24 cellular contexts compared by ENCODE assay signal in the genomic region with DNA sequence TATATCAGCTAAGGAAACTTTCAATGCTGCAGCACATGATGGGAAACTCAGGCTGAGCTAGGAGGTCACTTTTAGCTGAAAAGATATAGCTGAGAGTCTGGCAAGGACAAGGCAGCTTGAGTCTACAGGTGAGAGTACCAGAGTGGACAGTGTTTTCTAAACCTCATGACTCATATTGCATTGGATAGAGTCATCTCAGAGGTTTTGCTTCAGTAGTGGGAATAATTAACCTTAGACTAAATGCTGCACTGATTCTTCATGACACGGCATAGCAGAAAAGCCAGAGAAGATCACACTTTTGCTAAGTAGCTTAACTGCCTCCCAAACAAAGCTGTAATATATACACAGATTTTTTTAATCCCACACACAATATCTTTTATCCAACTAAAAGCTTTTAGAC.
"Had no signal": no experiment of that assay in that cellular context is flagged by ENCODE, and none has a peak within 500 bp of the region (broad histone marks: within the 10 kb centered on the region; RNA-seq: fewer than 3 reads in every experiment).

No MANE protein-coding gene starts in this region.

- ATAC-seq: activated naive CD4-positive, alpha-beta T cell treated with anti-CD3 and anti-CD28 coated beads, Interleukin-2, amount 50 U/mL, for 72 hours; activated T-cell treated with anti-CD3 and anti-CD28 coated beads, Interleukin-2, amount 50 U/mL, for 72 hours; gastroesophageal sphincter; stimulated activated memory B cell treated with anti-CD40 and anti-IgM and Interleukin-4, amounts not matched to agents 10 μg/mL and 1 μg/mL and 100 μg/mL, for 72 hours; stimulated activated naive CD8-positive, alpha-beta T cell treated with anti-CD3 and anti-CD28 coated beads, Interleukin-15, amount 100 ng/mL, for 72 hours had no signal

- H3K4me1 ChIP-seq: colonic mucosa, gastroesophageal sphincter, left ventricle myocardium inferior, sigmoid colon, uterus had no signal

- H3K27me3 ChIP-seq: colonic mucosa, gastroesophageal sphincter, sigmoid colon, uterus had no signal

- DNase-seq: activated CD4-positive, alpha-beta T cell treated with anti-CD3 and anti-CD28 coated beads for 4 hours; activated CD4-positive, alpha-beta T cell treated with anti-CD3 and anti-CD28 coated beads, Interleukin-2, amount 50 U/mL, for 4 hours; activated naive CD4-positive, alpha-beta T cell; activated T-cell treated with anti-CD3 and anti-CD28 coated beads for 4 hours; activated T-cell treated with anti-CD3 and anti-CD28 coated beads, Interleukin-2, amount 50 U/mL, for 72 hours; colonic mucosa; effector CD8-positive, alpha-beta T cell; erythroblast; head of caudate nucleus; hippocampal formation; kidney; left ventricle myocardium inferior; sigmoid colon; small intestine; stimulated activated CD4-positive, alpha-beta T cell treated with anti-CD3 and anti-CD28 coated beads, Interleukin-1b, Interleukin-23, amount 100 ng/mL, for 48 hours; stimulated activated CD4-positive, alpha-beta T cell treated with anti-CD3 and anti-CD28 coated beads, Interleukin-4, amount 100 ng/mL, for 4 hours; stimulated activated CD8-positive, alpha-beta memory T cell treated with anti-CD3 and anti-CD28 coated beads, Interleukin-4, amount 100 ng/mL, for 48 hours; stimulated activated naive CD8-positive, alpha-beta T cell treated with anti-CD3 and anti-CD28 coated beads, Interleukin-15, amount 100 ng/mL, for 72 hours; substantia nigra; uterus had no signal

- H3K27ac ChIP-seq: colonic mucosa, gastroesophageal sphincter, left ventricle myocardium inferior, sigmoid colon, uterus had no signal

- FAIRE-seq: endometrium, kidney, small intestine had no signal
